ENCODE assay signal across 1 cellular context in genomic region chr20:46562373-46563169, GRCh38.
TF ChIP-seq lines count a peak whose summit lies in the region.

No MANE protein-coding gene starts in this region.

TF ChIP-seq in SK-N-SH, 30 proteins besides CTCF, POLR2A, EP300 and RAD21 (continued from another document):
- TF ChIP-seq USF2 (IDR thresholded peaks at IDR 0.05; ENCODE audit: borderline replicate concordance, low read depth, low read length), result no peak
- no peak for TF ChIP-seq FOXM1 (IDR thresholded peaks at IDR 0.05; ENCODE audit: low read depth)
- no peak for TF ChIP-seq ELF1 (IDR thresholded peaks at IDR 0.05)
- no peak for TF ChIP-seq TAF1 (IDR thresholded peaks at IDR 0.05; ENCODE audit: borderline replicate concordance, low read depth, low read length)
- TF ChIP-seq MXI1 (IDR thresholded peaks at IDR 0.05; ENCODE audit: low read depth, low read length), result no peak
- no peak for TF ChIP-seq FOXJ3 (CRISPR knock-in tag; IDR thresholded peaks at IDR 0.05)
- TF ChIP-seq REST (IDR thresholded peaks at IDR 0.05; ENCODE audit: low read depth, low read length), result no peak
- TF ChIP-seq MAX (IDR thresholded peaks at IDR 0.05; ENCODE audit: low read depth), result no peak
